ENCODE assay signal across 8 cellular contexts in the genomic region with DNA sequence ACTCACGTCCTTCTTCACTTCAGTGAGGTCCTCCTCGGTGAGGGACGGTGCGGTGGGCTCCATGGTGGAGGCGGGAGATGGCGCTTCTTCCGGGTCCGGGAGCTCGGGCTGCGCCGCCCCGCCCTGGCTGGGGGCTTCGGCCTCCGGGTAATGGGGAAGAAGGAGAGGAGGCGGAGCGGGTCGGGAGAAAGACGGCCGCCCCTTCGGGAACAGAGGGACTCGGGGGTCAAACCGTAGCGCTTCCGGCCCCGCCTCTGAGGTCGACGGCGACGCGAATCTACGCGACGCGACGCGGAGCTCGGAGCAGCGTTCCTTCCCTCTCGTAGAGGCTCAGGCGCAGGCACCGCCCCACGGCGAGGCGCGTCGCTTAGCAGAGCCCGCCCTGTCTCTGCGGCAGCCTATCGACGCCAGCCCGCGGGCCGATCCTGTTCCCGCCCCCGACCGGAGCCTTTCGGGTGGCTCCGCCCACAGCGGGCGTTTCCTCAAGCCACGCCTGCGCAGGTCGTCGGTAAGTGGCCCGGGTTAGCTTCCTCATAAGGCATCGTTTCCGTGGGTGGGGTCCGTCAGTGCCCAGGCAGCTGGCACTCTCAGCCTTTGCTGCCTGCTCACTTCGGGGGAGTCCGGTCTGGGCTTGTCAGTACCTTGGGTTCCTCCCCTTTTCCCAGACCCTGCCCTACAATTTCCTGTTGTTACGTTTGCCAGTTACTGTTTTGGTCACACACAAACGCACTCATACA. TPM values are rescaled to one million over a fixed set of nuclear protein-coding genes. Genes with fewer than 3 reads are reported as not detected.
DNase-seq lines count a peak whose midpoint lies in the region; ATAC-seq, FAIRE-seq and TF ChIP-seq lines count a peak whose summit lies in the region.

A gene (minus strand): TSS at position 343 of the 737 bp plus-strand sequence. CDS start 280 bp downstream, at position 63.

- DNase-seq in AML-193 (lab: John Stamatoyannopoulos, UW): peak; percentile 95 to 96
- DNase-seq in NCI-H510A treated with DMSO at 0.1 percent for 48 hours (lab: John Stamatoyannopoulos, UW): peak; percentile 100
- peak; percentile 92 to 94 for DNase-seq in activated CD4-positive, alpha-beta T cell treated with anti-CD3 and anti-CD28 coated beads for 24 hours (ENCODE audit: low read depth in 2 of 2)
- DNase-seq in chondrocyte (ENCODE audit: low spot score): peak; percentile 100
- peak; percentile 96 for DNase-seq in keratinocyte (ENCODE audit: low read depth, low spot score)
- peak; percentile 95 to 96 for DNase-seq in stimulated activated CD4-positive, alpha-beta T cell treated with anti-CD3 and anti-CD28 coated beads, Interleukin-15, amount 100 ng/mL, for 1 hour (ENCODE audit: low read depth in 1 of 2, low spot score in 1 of 2)

- peak within 1 kb of the TSS; percentile 77 to 100 (median 96) for H3K4me3 ChIP-seq in keratinocyte (ENCODE audit: control insufficient read depth in 2 of 3, extremely low read depth in 1 of 3, insufficient read depth in 2 of 3, low read depth in 1 of 3, low read length in 3 of 3)

- H3K9me3 Mint-ChIP-seq in chondrocyte (ENCODE audit: low read depth): no peaks in the 10 kb centered on the region

- no peaks in the 10 kb centered on the region for H3K9me3 ChIP-seq in keratinocyte (ENCODE audit: control insufficient read depth, low read depth, low read length)

- peak; percentile 86 for FAIRE-seq in keratinocyte (lab: Jason Lieb, UNC)

- peaks cover 5% of the 10 kb centered on the region for H3K9me1 ChIP-seq in keratinocyte (ENCODE audit: control insufficient read depth, extremely low read depth, insufficient read depth, low read length)

- no peaks in the 10 kb centered on the region for H3K27me3 Mint-ChIP-seq in chondrocyte (ENCODE audit: low read depth)

- H3K4me1 Mint-ChIP-seq in chondrocyte (ENCODE audit: low read depth): peaks cover 52% of the 10 kb centered on the region

- peaks cover 49% of the 10 kb centered on the region for H3K4me1 ChIP-seq in keratinocyte (ENCODE audit: control insufficient read depth, extremely low read depth, insufficient read depth, low read length)

- H3K27me3 ChIP-seq in keratinocyte (ENCODE audit: control insufficient read depth, extremely low read depth, insufficient read depth, low read length): no peaks in the 10 kb centered on the region

- TF ChIP-seq CTCF in chondrocyte (IDR thresholded peaks at IDR 0.05): no peak
- TF ChIP-seq CTCF in keratinocyte (optimal IDR thresholded peaks at IDR 0.05 in 1 of 3, IDR thresholded peaks at IDR 0.05 in 1 of 3, conservative IDR thresholded peaks at IDR 0.05 in 1 of 3; ENCODE audit: extremely low read depth in 1 of 3, insufficient read depth in 2 of 3, low read length in 3 of 3): no peak

- dilution Hi-C loops in keratinocyte (cut with MboI; ENCODE audit: extremely low pct_ligation_motif_present, low sequenced_read_pairs): no loop called here

- peaks cover 49% of the 10 kb centered on the region for H3K79me2 ChIP-seq in keratinocyte (ENCODE audit: control insufficient read depth, insufficient read depth, low read length)

- ATAC-seq in HG03439 (IDR thresholded peaks at IDR 0.05; ENCODE audit: unreplicated experiment): peak; percentile 97

- peak; percentile 70 for TF ChIP-seq POLR2A in GM19193 (IDR thresholded peaks at IDR 0.05; ENCODE audit: extremely low read depth, insufficient read depth, insufficient read length)

- peak within 1 kb of the TSS; percentile 54 for H2AFZ ChIP-seq in keratinocyte (ENCODE audit: control insufficient read depth, low read length)

- no peaks in the 10 kb centered on the region for H4K20me1 ChIP-seq in keratinocyte (ENCODE audit: control insufficient read depth, extremely low read depth, insufficient read depth, low read length)

- H3K27ac Mint-ChIP-seq in chondrocyte (ENCODE audit: unreplicated experiment): peak within 1 kb of the TSS; percentile 95

- peak within 1 kb of the TSS; percentile 100 for H3K9ac ChIP-seq in keratinocyte (ENCODE audit: control insufficient read depth, extremely low read depth, insufficient read depth, low read length)

- peaks cover 0 to 3% of the 10 kb centered on the region in 2 experiments for H3K36me3 ChIP-seq in keratinocyte (ENCODE audit: control insufficient read depth in 2 of 2, extremely low read depth in 1 of 2, insufficient read depth in 2 of 2, low read length in 2 of 2)

- H3K36me3 Mint-ChIP-seq in chondrocyte (ENCODE audit: low read depth): peaks cover 6% of the 10 kb centered on the region

- peak within 1 kb of the TSS; percentile 99 for H3K27ac ChIP-seq in keratinocyte (ENCODE audit: control insufficient read depth, insufficient read depth, low read length)

- H3K4me3 Mint-ChIP-seq in chondrocyte (ENCODE audit: unreplicated experiment): peak within 1 kb of the TSS; percentile 81

- H3K4me2 ChIP-seq in keratinocyte (ENCODE audit: control insufficient read depth, extremely low read depth, insufficient read depth, low read depth, low read length): peak within 1 kb of the TSS; percentile 93

RNA-seq across cellular contexts. Expression of the gene that starts here (rescaled TPM):
- total RNA-seq in chondrocyte: 21.9 to 26.5 TPM (median 24.9 TPM) in 3 replicates
- 11.4 to 22.4 TPM (median 19.7 TPM) in 3 replicates for polyA plus RNA-seq in keratinocyte
- 98.8 TPM for polyA plus RNA-seq in keratinocyte (2011; ENCODE audit: low read depth)
- 10.7 and 21.3 TPM in 2 replicates for polyA plus RNA-seq in keratinocyte (2011; cell fraction: cytosol; rRNA removed)
- 14.1 and 16.6 TPM in 2 replicates for polyA plus RNA-seq in keratinocyte (2011; cell fraction: nucleus; rRNA removed)
- 20.7 and 24.5 TPM in 2 replicates for polyA plus RNA-seq in keratinocyte (2012; ENCODE audit: low replicate concordance)
- 10.6 to 20.8 TPM (median 14.6 TPM) in 3 replicates for polyA minus RNA-seq in keratinocyte
- 28.4 TPM for polyA minus RNA-seq in keratinocyte (2011; cell fraction: cytosol; rRNA and poly(A)+ RNA removed)
- 12.0 and 20.0 TPM in 2 replicates for polyA minus RNA-seq in keratinocyte (2011; cell fraction: nucleus; rRNA and poly(A)+ RNA removed)

Comparison
In these comparisons a context has a peak if more than half of its experiments do, and no peak if none do; other contexts are left out.
1. Peak in every context shown above with its lines: DNase-seq, ATAC-seq, H3K4me3 ChIP-seq and H3K27ac ChIP-seq.